Comparison of ENCODE assay signal across 1 cellular context in genomic region chr1:29117381-29117780, GRCh38.
TF ChIP-seq lines count a peak whose summit lies in the region.

No MANE protein-coding gene starts in this region.

TF ChIP-seq in SK-N-SH, 30 proteins besides CTCF, POLR2A, EP300 and RAD21 (continued from another document):
- TF ChIP-seq EZH2phosphoT487 (IDR thresholded peaks at IDR 0.05; ENCODE audit: borderline replicate concordance, low read depth) (no peak), FOSL2 (IDR thresholded peaks at IDR 0.05; ENCODE audit: borderline replicate concordance, low read depth) (no peak), ZBTB33 (IDR thresholded peaks at IDR 0.05; ENCODE audit: borderline replicate concordance, low read depth) (no peak), POLR2AphosphoS5 (IDR thresholded peaks at IDR 0.05; ENCODE audit: low read depth, low read length) (no peak), TAF1 (IDR thresholded peaks at IDR 0.05; ENCODE audit: borderline replicate concordance, low read depth, low read length) (no peak), PBX3 (IDR thresholded peaks at IDR 0.05) (no peak), SMC3 (IDR thresholded peaks at IDR 0.05; ENCODE audit: low read depth, low read length) (no peak), REST (IDR thresholded peaks at IDR 0.05; ENCODE audit: low read depth, low read length) (no peak), ELF1 (IDR thresholded peaks at IDR 0.05) (no peak), USF2 (IDR thresholded peaks at IDR 0.05; ENCODE audit: borderline replicate concordance, low read depth, low read length) (no peak), SIN3A (IDR thresholded peaks at IDR 0.05; ENCODE audit: borderline replicate concordance, low read depth, low read length) (no peak), YY1 (IDR thresholded peaks at IDR 0.05; ENCODE audit: low read depth) (no peak), RXRA (IDR thresholded peaks at IDR 0.05; ENCODE audit: borderline replicate concordance, low read depth) (no peak)
